In the genomic region with DNA sequence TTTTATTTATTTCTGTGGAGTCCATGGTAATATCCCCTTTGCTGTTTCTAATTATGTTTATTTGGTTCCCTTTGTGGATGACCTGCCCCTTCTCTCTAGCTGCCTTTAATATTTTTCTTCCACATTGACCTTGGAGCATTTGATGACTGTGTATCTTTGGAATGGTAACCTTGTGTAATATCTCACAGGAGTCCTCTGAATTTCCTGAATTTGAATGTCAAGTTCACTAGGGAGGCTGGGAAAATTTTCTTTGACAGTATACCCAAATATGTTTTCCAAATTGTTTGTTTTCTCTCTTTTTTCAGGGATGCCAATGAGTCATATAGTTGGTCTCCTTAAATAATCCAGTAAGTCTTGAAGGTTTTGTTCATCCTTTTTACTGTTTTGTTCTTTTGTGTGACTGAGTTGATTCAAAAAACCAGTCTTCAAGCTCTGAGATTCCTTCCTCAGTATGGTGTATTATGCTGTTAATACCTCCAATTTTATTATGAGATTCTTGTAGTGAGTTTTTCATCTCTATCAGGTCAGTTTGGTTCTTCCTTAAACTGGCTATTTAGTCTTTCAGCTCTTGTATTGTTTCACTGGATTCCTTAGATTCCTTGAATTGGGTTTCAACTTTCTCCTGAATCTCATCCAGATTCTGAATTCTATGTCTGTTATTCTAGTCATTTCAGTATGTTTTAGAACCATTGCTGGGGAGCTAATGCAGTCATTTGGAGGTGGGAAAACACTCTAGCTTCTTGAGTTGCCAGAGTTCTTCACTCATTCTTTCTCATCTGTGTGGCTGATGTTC, we compare ENCODE assay signal across 17 cellular contexts.
A peak's percentile ranks its signal among the peaks of the same experiment; 100 is the strongest.
DNase-seq lines count a peak whose midpoint lies in the region; ATAC-seq and TF ChIP-seq lines count a peak whose summit lies in the region.
"Had no signal": no experiment of that assay in that cellular context is flagged by ENCODE, and none has a peak within 500 bp of the region (broad histone marks: within the 10 kb centered on the region; RNA-seq: fewer than 3 reads in every experiment).

No MANE protein-coding gene starts in this region.

- no peaks in the 10 kb centered on the region for H3K36me3 ChIP-seq in GM23338 (ENCODE audit: insufficient read depth)
- no peaks in the 10 kb centered on the region for H3K36me3 ChIP-seq in CD8-positive, alpha-beta T cell (ENCODE audit: insufficient read depth, low read length)
- H3K36me3 ChIP-seq: uterus had no signal

- DNase-seq in GM23338 (ENCODE audit: low spot score) = peak; percentile 6
- peak; percentile 89 for DNase-seq in amniotic epithelial cell (ENCODE audit: low read depth)
- peak; percentile 16 for DNase-seq in fibroblast of the conjunctiva (ENCODE audit: low read depth)
- DNase-seq in stromal cell of bone marrow (ENCODE audit: low read depth) = peak; percentile 49
- no peak for DNase-seq in 8988T
- DNase-seq in CD8-positive, alpha-beta T cell = no peak
- no peak for DNase-seq in H9
- DNase-seq: activated CD4-positive, alpha-beta memory T cell treated with anti-CD3 and anti-CD28 coated beads, Interleukin-2, amount 10 ng/mL, durations not matched to agents 7 days and 5 days; aorta; CD4-positive, alpha-beta memory T cell; dorsolateral prefrontal cortex; NCI-H1930; NCI-H524 treated with DMSO at 0.1 percent for 48 hours; OCI-M1; uterus had no signal

- H3K27ac ChIP-seq in GM23338 (ENCODE audit: low read depth) (no peak overlapping the region), H9 (ENCODE audit: insufficient read length, low read depth, low read length) (no peak overlapping the region)
- no peak overlapping the region for H3K27ac ChIP-seq in CD8-positive, alpha-beta T cell (ENCODE audit: low read depth, low read length)
- H3K27ac ChIP-seq: dorsolateral prefrontal cortex, uterus had no signal

- H3K9ac ChIP-seq in H9 (ENCODE audit: extremely low read depth, insufficient read length, low read length) = no peak overlapping the region

- ATAC-seq in GM23338 = no peak
- ATAC-seq in CD8-positive, alpha-beta T cell = no peak

- H3K9me3 Mint-ChIP-seq in GM23338 (no peaks in the 10 kb centered on the region; the same call in 2 of the 3 replicates), H9 (peaks cover 0 to 2% of the 10 kb centered on the region in 2 experiments; a peak in 3 of 5 replicates)
- peaks cover 8% of the 10 kb centered on the region for H3K9me3 Mint-ChIP-seq in CD8-positive, alpha-beta T cell
- H3K9me3 Mint-ChIP-seq: mesothelial cell of epicardium; stimulated activated naive CD8-positive, alpha-beta T cell treated with anti-CD3 and anti-CD28 coated beads, Interleukin-15, Interleukin-2, amounts not matched to agents 100 ng/mL and 50 ng/mL, for 24 hours had no signal

- H2BK5ac ChIP-seq in H9 (ENCODE audit: insufficient read length, low read length) = no peak overlapping the region

- no peak overlapping the region for H3K14ac ChIP-seq in H9 (ENCODE audit: insufficient read depth, low read length)

- H3K4me1 ChIP-seq in GM23338 (ENCODE audit: insufficient read depth) (no peaks in the 10 kb centered on the region), H9 (ENCODE audit: insufficient read depth, low read length) (no peaks in the 10 kb centered on the region; the same call in 1 of the 2 replicates)
- H3K4me1 ChIP-seq in CD8-positive, alpha-beta T cell (ENCODE audit: insufficient read depth, low read length) = no peaks in the 10 kb centered on the region
- H3K4me1 ChIP-seq: uterus had no signal

- H2BK12ac ChIP-seq in H9 (ENCODE audit: insufficient read length, low read depth, low read length) = no peak overlapping the region

- no peaks in the 10 kb centered on the region for H3K9me3 ChIP-seq in CD8-positive, alpha-beta T cell (ENCODE audit: low read length)
- H3K9me3 ChIP-seq in H9 (ENCODE audit: control insufficient read depth, low read depth, low read length) = no peaks in the 10 kb centered on the region
- H3K9me3 ChIP-seq: uterus had no signal

- no peak overlapping the region for H2BK15ac ChIP-seq in H9 (ENCODE audit: low read depth, low read length)

- no peak overlapping the region for H4K8ac ChIP-seq in H9 (replicated peaks; ENCODE audit: insufficient read length, low read depth, low read length)

- H3K4me3 Mint-ChIP-seq in GM23338 = no peak overlapping the region
- H3K4me3 Mint-ChIP-seq in CD8-positive, alpha-beta T cell = no peak overlapping the region
- H3K4me3 Mint-ChIP-seq in H9 = no peak overlapping the region; a peak in 1 of 5 replicates
- H3K4me3 Mint-ChIP-seq: activated CD4-positive, alpha-beta memory T cell treated with anti-CD3 and anti-CD28 coated beads, Interleukin-2, amount 10 ng/mL, durations not matched to agents 7 days and 5 days; CD4-positive, alpha-beta memory T cell; mesothelial cell of epicardium; stimulated activated naive CD8-positive, alpha-beta T cell treated with anti-CD3 and anti-CD28 coated beads, Interleukin-15, Interleukin-2, amounts not matched to agents 100 ng/mL and 50 ng/mL, for 24 hours had no signal

- no peak overlapping the region for H4K5ac ChIP-seq in H9 (ENCODE audit: insufficient read length, low read depth, low read length)

- no peaks in the 10 kb centered on the region for H3K79me1 ChIP-seq in H9 (ENCODE audit: insufficient read depth, low read depth, low read length, poor library complexity, severe bottlenecking)

- no peak overlapping the region for H3K4ac ChIP-seq in H9 (ENCODE audit: low read depth, low read length)

- H3K27me3 Mint-ChIP-seq in GM23338 (ENCODE audit: insufficient read depth, low read depth, poor library complexity) = no peaks in the 10 kb centered on the region
- no peaks in the 10 kb centered on the region for H3K27me3 Mint-ChIP-seq in CD8-positive, alpha-beta T cell (ENCODE audit: low read depth)
- H3K27me3 Mint-ChIP-seq in H9 (ENCODE audit: low read depth) = no peaks in the 10 kb centered on the region
- H3K27me3 Mint-ChIP-seq: activated CD4-positive, alpha-beta memory T cell treated with anti-CD3 and anti-CD28 coated beads, Interleukin-2, amount 10 ng/mL, durations not matched to agents 7 days and 5 days; CD4-positive, alpha-beta memory T cell; stimulated activated naive CD8-positive, alpha-beta T cell treated with anti-CD3 and anti-CD28 coated beads, Interleukin-15, Interleukin-2, amounts not matched to agents 100 ng/mL and 50 ng/mL, for 24 hours had no signal

- intact Hi-C loops in CD8-positive, alpha-beta T cell (cut with DNase I, micrococcal nuclease) = no loop called here

- H3K4me3 ChIP-seq in GM23338 = no peak overlapping the region
- no peak overlapping the region for H3K4me3 ChIP-seq in CD8-positive, alpha-beta T cell (ENCODE audit: low read depth, low read length)
- H3K4me3 ChIP-seq: dorsolateral prefrontal cortex, uterus had no signal

- H3K4me1 Mint-ChIP-seq in GM23338 (peaks cover 12% of the 10 kb centered on the region; the same call in 2 of the 3 replicates), H9 (peaks cover 5 to 9% of the 10 kb centered on the region in 2 experiments; a peak in 3 of 4 replicates)
- no peaks in the 10 kb centered on the region for H3K4me1 Mint-ChIP-seq in CD8-positive, alpha-beta T cell (ENCODE audit: low read depth)
- H3K4me1 Mint-ChIP-seq: activated CD4-positive, alpha-beta memory T cell treated with anti-CD3 and anti-CD28 coated beads, Interleukin-2, amount 10 ng/mL, durations not matched to agents 7 days and 5 days; CD4-positive, alpha-beta memory T cell; mesothelial cell of epicardium had no signal

- no peaks in the 10 kb centered on the region for H3K79me2 ChIP-seq in GM23338 (replicated peaks; ENCODE audit: insufficient read depth)
- no peaks in the 10 kb centered on the region for H3K79me2 ChIP-seq in H9 (ENCODE audit: insufficient read depth, low read length)

- H2AFZ ChIP-seq in GM23338 (peak overlapping the region; percentile 38; the same call in 1 of the 2 replicates), H9 (ENCODE audit: low read length) (no peak overlapping the region)

- H4K91ac ChIP-seq in H9 (ENCODE audit: insufficient read length, low read depth, low read length) = no peak overlapping the region

- no peaks in the 10 kb centered on the region for H4K20me1 ChIP-seq in GM23338 (replicated peaks; ENCODE audit: insufficient read depth)
- peaks cover 3% of the 10 kb centered on the region for H4K20me1 ChIP-seq in H9 (ENCODE audit: control insufficient read depth, insufficient read depth, insufficient read length)

- H3K27me3 ChIP-seq in GM23338 (ENCODE audit: insufficient read depth) (no peaks in the 10 kb centered on the region), H9 (ENCODE audit: insufficient read depth, low read length) (no peaks in the 10 kb centered on the region)
- no peaks in the 10 kb centered on the region for H3K27me3 ChIP-seq in CD8-positive, alpha-beta T cell (ENCODE audit: insufficient read depth, low read length)
- H3K27me3 ChIP-seq: dorsolateral prefrontal cortex, uterus had no signal

- no peaks in the 10 kb centered on the region for H3F3A ChIP-seq in GM23338 (replicated peaks; ENCODE audit: low read depth)

- H3K56ac ChIP-seq in H9 (ENCODE audit: insufficient read length, low read depth, low read length) = no peak overlapping the region

- H3K9me2 ChIP-seq in GM23338 (ENCODE audit: insufficient read depth) = peaks cover 10% of the 10 kb centered on the region; the same call in 1 of the 2 replicates

- H3K27ac Mint-ChIP-seq in GM23338 = no peak overlapping the region
- no peak overlapping the region for H3K27ac Mint-ChIP-seq in CD8-positive, alpha-beta T cell
- no peak overlapping the region; a peak in 1 of 7 replicates for H3K27ac Mint-ChIP-seq in H9
- H3K27ac Mint-ChIP-seq: activated CD4-positive, alpha-beta memory T cell treated with anti-CD3 and anti-CD28 coated beads, Interleukin-2, amount 10 ng/mL, durations not matched to agents 7 days and 5 days; CD4-positive, alpha-beta memory T cell; mesothelial cell of epicardium; stimulated activated naive CD8-positive, alpha-beta T cell treated with anti-CD3 and anti-CD28 coated beads, Interleukin-15, Interleukin-2, amounts not matched to agents 100 ng/mL and 50 ng/mL, for 24 hours had no signal

- H3K4me2 ChIP-seq in GM23338 = no peak overlapping the region
- H3K4me2 ChIP-seq in H9 (ENCODE audit: insufficient read depth, insufficient read length, low read length) = no peak overlapping the region

- H3K36me3 Mint-ChIP-seq in GM23338 (ENCODE audit: low read depth) (no peaks in the 10 kb centered on the region), H9 (ENCODE audit: insufficient read depth in 1 of 3, low read depth in 3 of 3) (no peaks in the 10 kb centered on the region)
- H3K36me3 Mint-ChIP-seq in CD8-positive, alpha-beta T cell = no peaks in the 10 kb centered on the region
- H3K36me3 Mint-ChIP-seq: CD4-positive, alpha-beta memory T cell; mesothelial cell of epicardium had no signal

- H2BK20ac ChIP-seq in H9 (ENCODE audit: low read depth, low read length, poor library complexity, severe bottlenecking) = no peak overlapping the region

- POLR2A ChIA-PET in CD8-positive, alpha-beta T cell (lab: Charles Lee) = no interaction called here

- no peak overlapping the region for H2AK5ac ChIP-seq in H9 (ENCODE audit: insufficient read length, low read length)

- H3K18ac ChIP-seq in H9 (ENCODE audit: insufficient read length, low read depth, low read length) = no peak overlapping the region

- H3K23ac ChIP-seq in H9 (ENCODE audit: insufficient read length, low read depth, low read length) = no peak overlapping the region

- TF ChIP-seq CTCF in GM23338 (conservative IDR thresholded peaks at IDR 0.05; ENCODE audit: low read depth in 2 of 2) (no peak), H9 (conservative IDR thresholded peaks at IDR 0.05) (no peak)
- TF ChIP-seq CTCF in CD8-positive, alpha-beta T cell (IDR thresholded peaks at IDR 0.05) = no peak

- no peaks in the 10 kb centered on the region for H3K23me2 ChIP-seq in H9 (ENCODE audit: insufficient read length, low read depth, low read length, poor library complexity, severe bottlenecking)

- CTCF ChIA-PET in CD8-positive, alpha-beta T cell (lab: Charles Lee) = no interaction called here

- H3T11ph ChIP-seq in H9 (ENCODE audit: low read length) = no peak overlapping the region

- H2BK120ac ChIP-seq in H9 (ENCODE audit: low read depth, low read length, poor library complexity, severe bottlenecking) = no peak overlapping the region

Comparison
In these comparisons a context has a peak if more than half of its experiments do, and no peak if none do; other contexts are left out.
1. DNase-seq: peak in GM23338 (single experiment), amniotic epithelial cell (single experiment), fibroblast of the conjunctiva (single experiment) and stromal cell of bone marrow (single experiment); none in 8988T (single experiment), CD8-positive, alpha-beta T cell (0 of 7) and H9 (single experiment).